9 cellular contexts compared by ENCODE assay signal in the genomic region with DNA sequence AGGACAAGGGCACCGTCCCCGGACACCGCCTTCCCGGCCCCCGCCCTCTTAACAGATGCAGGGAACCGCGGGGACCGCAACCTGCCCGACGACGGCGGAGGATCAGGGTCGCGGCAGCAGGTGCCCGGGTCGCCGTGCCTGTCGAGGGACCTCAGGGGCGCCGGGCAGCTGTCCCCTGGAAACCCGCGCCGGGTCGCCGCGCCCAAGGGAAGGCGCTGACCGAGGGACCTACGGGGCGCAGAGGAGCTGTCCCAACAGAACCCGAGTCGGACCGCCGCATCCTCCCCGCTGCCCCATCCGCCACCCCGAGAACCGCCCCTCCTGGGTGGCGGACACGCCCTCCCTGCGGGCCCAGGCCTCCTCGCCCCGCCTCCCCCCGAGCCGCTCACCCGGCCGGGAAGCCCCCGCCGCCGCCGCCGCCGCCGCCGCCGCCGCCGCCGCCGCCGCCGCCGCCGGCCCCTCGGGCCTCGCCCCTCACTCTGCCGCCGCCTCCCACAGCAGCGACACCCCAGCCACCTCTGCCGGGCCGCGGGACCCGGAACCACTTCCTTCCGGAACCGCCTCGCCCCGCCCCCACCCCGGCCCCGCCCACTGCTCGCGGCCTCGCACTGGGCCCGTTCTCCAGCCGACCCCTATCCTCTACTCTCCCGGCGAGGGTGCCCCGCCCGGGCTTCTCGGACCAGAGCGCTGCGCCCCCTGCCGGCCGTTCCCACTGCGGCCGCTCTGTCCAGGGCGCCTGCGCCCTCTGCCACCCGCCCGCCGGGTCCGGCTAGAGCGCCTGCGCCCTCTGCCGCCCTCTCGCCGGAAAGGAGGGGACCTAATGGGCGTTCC. TPM values are rescaled to one million over a fixed set of nuclear protein-coding genes. Genes with fewer than 3 reads are reported as not detected.
DNase-seq lines count a peak whose midpoint lies in the region; ATAC-seq, FAIRE-seq and TF ChIP-seq lines count a peak whose summit lies in the region.
"Had no signal": no experiment of that assay in that cellular context is flagged by ENCODE, and none has a peak within 500 bp of the region (broad histone marks: within the 10 kb centered on the region; RNA-seq: fewer than 3 reads in every experiment).

TSS of gene BCLAF3 (minus strand) at position 543 of the 831 bp plus-strand sequence. CDS start 20,797 bp downstream, outside the sequence.

- intact Hi-C loops in kidney (cut with DNase I): no loop called here

- peak; percentile 29 for DNase-seq in AG09309 (ENCODE audit: low read depth)
- peak; percentile 97 for DNase-seq in NCI-H2227 (lab: John Stamatoyannopoulos, UW; ENCODE audit: unreplicated experiment)
- DNase-seq in activated CD4-positive, CD25-positive, alpha-beta regulatory T cell (lab: John Stamatoyannopoulos, UW): peak; percentile 77 to 83 (median 80)
- peak; percentile 77 for DNase-seq in central memory CD4-positive, alpha-beta T cell
- peak; percentile 96 for DNase-seq in kidney
- DNase-seq in stimulated activated CD4-positive, alpha-beta T cell treated with anti-CD3 and anti-CD28 coated beads, Interleukin-15, amount 100 ng/mL, for 24 hours: peak; percentile 90

- H3K9me3 ChIP-seq in kidney (ENCODE audit: control insufficient read depth in 1 of 2, low read length in 2 of 2): no peaks in the 10 kb centered on the region

- H3K4me3 ChIP-seq in AG09309 (ENCODE audit: control insufficient read depth, low read depth, low read length): peak within 1 kb of the TSS; percentile 67
- H3K4me3 ChIP-seq in kidney (ENCODE audit: low read length in 2 of 2): peak within 1 kb of the TSS; percentile 68 to 72

- peaks cover 3 to 7% of the 10 kb centered on the region in 2 donors for H3K4me1 ChIP-seq in kidney (ENCODE audit: control insufficient read depth in 1 of 2, insufficient read depth in 1 of 2, low read depth in 1 of 2, low read length in 2 of 2)

- ATAC-seq in GM18907 (IDR thresholded peaks at IDR 0.05; ENCODE audit: unreplicated experiment) (peak; percentile 89), HG03139 (IDR thresholded peaks at IDR 0.05; ENCODE audit: unreplicated experiment) (peak; percentile 86)

- no peaks in the 10 kb centered on the region for H3K36me3 ChIP-seq in kidney (ENCODE audit: control insufficient read depth in 1 of 2, insufficient read depth in 2 of 2, low read length in 2 of 2)

- FAIRE-seq in kidney (lab: Jason Lieb, UNC): no peak
- FAIRE-seq: TTC549 had no signal

- H3K9ac ChIP-seq in kidney (ENCODE audit: low read length in 2 of 2): peak within 1 kb of the TSS in 1 of 2 donors; percentile 46

- TF ChIP-seq CTCF in AG09309 (IDR thresholded peaks at IDR 0.05; ENCODE audit: control insufficient read depth, insufficient read depth, low read depth, low read length, missing control alignments) (peak; percentile 53), kidney (IDR thresholded peaks at IDR 0.05; ENCODE audit: borderline replicate concordance, extremely low read depth, insufficient read depth) (peak; percentile 73)

- H3K27ac ChIP-seq in kidney (ENCODE audit: low read depth in 2 of 2, low read length in 2 of 2): peak within 1 kb of the TSS; percentile 17 to 69

RNA-seq across cellular contexts. Expression of gene BCLAF3, which starts in this region (rescaled TPM):
- 17.2 TPM for total RNA-seq in kidney
- 3.1 TPM for polyA plus RNA-seq in kidney (ENCODE audit: insufficient read depth, low read depth, low replicate concordance)

Comparison
In these comparisons a context has a peak if more than half of its experiments do, and no peak if none do; other contexts are left out.
1. Peak in every context shown above with its lines: DNase-seq, ATAC-seq, H3K4me3 ChIP-seq and H3K27ac ChIP-seq.
2. DNase-seq: peak in every context shown above with its lines; median percentile 97 in NCI-H2227; 96 in kidney; 90 in stimulated activated CD4-positive, alpha-beta T cell treated with anti-CD3 and anti-CD28 coated beads, Interleukin-15, amount 100 ng/mL, for 24 hours; 80 in activated CD4-positive, CD25-positive, alpha-beta regulatory T cell; 77 in central memory CD4-positive, alpha-beta T cell; 29 in AG09309.